In genomic region chr1:25914074-25914995, GRCh38 we compare ENCODE assay signal across 1 cellular context.
TF ChIP-seq lines count a peak whose summit lies in the region.

No MANE protein-coding gene starts in this region.

TF ChIP-seq in IMR-90, 13 proteins besides CTCF, POLR2A, EP300 and RAD21:
- TF ChIP-seq SMC3 (IDR thresholded peaks at IDR 0.05; ENCODE audit: low read depth, low read length) (no peak), BHLHE40 (IDR thresholded peaks at IDR 0.05; ENCODE audit: low read depth, low read length) (no peak), MAFK (IDR thresholded peaks at IDR 0.05; ENCODE audit: low read depth, low read length) (no peak), CEBPB (IDR thresholded peaks at IDR 0.05; ENCODE audit: low read depth, low read length) (no peak), CHD1 (IDR thresholded peaks at IDR 0.05; ENCODE audit: low read depth, low read length) (no peak)
TF ChIP-seq in IMR-90: peak in this region for 0.
